15 cellular contexts compared by ENCODE assay signal in the genomic region with DNA sequence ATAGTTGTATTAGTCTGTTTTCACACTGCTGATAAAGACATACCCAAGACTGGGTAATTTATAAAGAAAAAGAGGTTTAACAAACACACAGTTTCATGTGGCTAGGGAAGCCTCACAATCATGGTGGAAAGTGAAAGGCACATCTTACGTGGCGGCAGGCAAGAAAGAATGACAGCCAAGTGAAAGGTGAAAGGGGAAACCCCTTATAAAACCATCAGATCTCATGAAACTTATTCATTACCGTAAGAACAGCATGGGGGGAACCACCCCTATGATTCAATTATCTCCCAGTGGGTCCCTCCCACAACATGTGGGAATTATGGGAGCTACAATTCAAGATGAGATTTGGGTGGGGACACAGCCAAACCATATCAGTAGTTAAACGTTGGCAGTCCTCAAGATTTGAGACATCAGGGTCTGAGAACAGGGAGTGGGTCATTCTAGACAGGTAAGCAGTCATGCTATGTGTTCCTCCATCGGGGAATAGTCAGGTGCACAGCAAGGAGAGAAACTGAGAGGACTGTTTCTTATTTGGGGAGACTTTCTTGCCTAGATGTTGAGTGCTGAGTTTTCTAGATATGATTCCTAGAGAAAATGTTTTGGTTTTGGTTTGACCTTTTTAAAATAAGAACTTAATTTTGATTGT. TPM values are rescaled to one million over a fixed set of nuclear protein-coding genes. Genes with fewer than 3 reads are reported as not detected.
A peak's percentile ranks its signal among the peaks of the same experiment; 100 is the strongest.
DNase-seq lines count a peak whose midpoint lies in the region; ATAC-seq, FAIRE-seq and TF ChIP-seq lines count a peak whose summit lies in the region.
"Had no signal": no experiment of that assay in that cellular context is flagged by ENCODE, and none has a peak within 500 bp of the region (broad histone marks: within the 10 kb centered on the region; RNA-seq: fewer than 3 reads in every experiment).

No MANE protein-coding gene starts in this region.

- no peak for TF ChIP-seq CTCF in kidney (IDR thresholded peaks at IDR 0.05; ENCODE audit: borderline replicate concordance, extremely low read depth, insufficient read depth)

- H3K4me1 ChIP-seq in kidney (ENCODE audit: control insufficient read depth in 1 of 2, insufficient read depth in 1 of 2, low read depth in 1 of 2, low read length in 2 of 2), result no peaks in the 10 kb centered on the region

- H3K27ac ChIP-seq in kidney (ENCODE audit: low read depth in 2 of 2, low read length in 2 of 2), result no peak overlapping the region
- H3K27ac ChIP-seq: dorsolateral prefrontal cortex, ovary had no signal

- no peak overlapping the region for H3K4me3 ChIP-seq in kidney (ENCODE audit: low read length in 2 of 2)
- H3K4me3 ChIP-seq: dorsolateral prefrontal cortex, ovary had no signal

- intact Hi-C loops in kidney (cut with DNase I), result no loop called here

- ATAC-seq in GM21515 (IDR thresholded peaks at IDR 0.05; ENCODE audit: unreplicated experiment), result peak; percentile 90
- peak; percentile 70 for ATAC-seq in HG03159 (IDR thresholded peaks at IDR 0.05; ENCODE audit: unreplicated experiment)

- peaks cover 0 to 5% of the 10 kb centered on the region in 2 donors for H3K9me3 ChIP-seq in kidney (ENCODE audit: control insufficient read depth in 1 of 2, low read length in 2 of 2)

- DNase-seq in activated T-cell treated with anti-CD3 and anti-CD28 coated beads for 48 hours (ENCODE audit: low read depth) (peak; percentile 6), activated T-cell treated with anti-CD3 and anti-CD28 coated beads for 4 hours (no peak), kidney (no peak), foreskin melanocyte (no peak), NCI-H2227 treated with DMSO at 0.1 percent for 48 hours (lab: John Stamatoyannopoulos, UW) (no peak)
- peak in 2 of 3 donors; percentile 6 to 17 for DNase-seq in stimulated activated CD4-positive, alpha-beta T cell treated with anti-CD3 and anti-CD28 coated beads, TNF-alpha, amount 100 ng/mL, for 48 hours (ENCODE audit: low read depth in 3 of 3)
- DNase-seq: Calu3; dorsolateral prefrontal cortex; NCI-H1417 treated with DMSO at 0.1 percent for 48 hours; NCI-H524 treated with DMSO at 0.1 percent for 48 hours; ovary; stimulated activated naive CD4-positive, alpha-beta T cell had no signal

- H3K36me3 ChIP-seq in kidney (ENCODE audit: control insufficient read depth in 1 of 2, insufficient read depth in 2 of 2, low read length in 2 of 2), result no peaks in the 10 kb centered on the region
- H3K36me3 ChIP-seq: ovary had no signal

- H3K9ac ChIP-seq in kidney (ENCODE audit: low read length in 2 of 2), result no peak overlapping the region

- FAIRE-seq in kidney (lab: Jason Lieb, UNC), result no peak

RNA-seq across cellular contexts. Expression of gene ENTREP1, which starts 45.8 kb away (rescaled TPM):
- total RNA-seq in kidney, result 8.6 TPM
- 7.5 TPM for polyA plus RNA-seq in kidney (ENCODE audit: insufficient read depth, low read depth, low replicate concordance)
- polyA plus RNA-seq: AG04450 had no signal

Comparison
In these comparisons a context has a peak if more than half of its experiments do, and no peak if none do; other contexts are left out.
1. DNase-seq: peak in activated T-cell treated with anti-CD3 and anti-CD28 coated beads for 48 hours (single experiment) and stimulated activated CD4-positive, alpha-beta T cell treated with anti-CD3 and anti-CD28 coated beads, TNF-alpha, amount 100 ng/mL, for 48 hours (2 of 3); none in activated T-cell treated with anti-CD3 and anti-CD28 coated beads for 4 hours (single experiment), kidney (single experiment), foreskin melanocyte (single experiment) and NCI-H2227 treated with DMSO at 0.1 percent for 48 hours (single experiment).